Comparison of ENCODE assay signal across 10 cellular contexts in genomic region chr20:17964632-17965031, GRCh38. TPM values are rescaled to one million over a fixed set of nuclear protein-coding genes. Genes with fewer than 3 reads are reported as not detected.
DNase-seq lines count a peak whose midpoint lies in the region; ATAC-seq, FAIRE-seq and TF ChIP-seq lines count a peak whose summit lies in the region.
"Had no signal": no experiment of that assay in that cellular context is flagged by ENCODE, and none has a peak within 500 bp of the region (broad histone marks: within the 10 kb centered on the region; RNA-seq: fewer than 3 reads in every experiment).

No MANE protein-coding gene starts in this region.

- TF ChIP-seq CTCF in cardiac muscle cell (IDR thresholded peaks at IDR 0.05; ENCODE audit: low read depth, low read length) = no peak
- no peak for TF ChIP-seq CTCF in lower lobe of right lung (IDR thresholded peaks at IDR 0.05)

- no peaks in the 10 kb centered on the region for H3K9me3 ChIP-seq in cardiac muscle cell (ENCODE audit: low read depth)
- H3K9me3 ChIP-seq in right cardiac atrium (ENCODE audit: control insufficient read depth, low read length) = no peaks in the 10 kb centered on the region
- H3K9me3 ChIP-seq in lower lobe of right lung = no peaks in the 10 kb centered on the region

- FAIRE-seq in GM12892 (lab: Jason Lieb, UNC) = no peak

- no peaks in the 10 kb centered on the region for H3K36me3 ChIP-seq in cardiac muscle cell
- no peaks in the 10 kb centered on the region for H3K36me3 ChIP-seq in lower lobe of right lung

- no peaks in the 10 kb centered on the region for H3K27me3 Mint-ChIP-seq in activated naive CD8-positive, alpha-beta T cell treated with anti-CD3 and anti-CD28 coated beads for 36 hours

- TF ChIP-seq POLR2A in GM12892 (IDR thresholded peaks at IDR 0.05; ENCODE audit: low read depth, low read length) = no peak

- H3K4me3 Mint-ChIP-seq in activated naive CD8-positive, alpha-beta T cell treated with anti-CD3 and anti-CD28 coated beads for 36 hours = peak overlapping the region; percentile 91

- DNase-seq in cardiac muscle cell (ENCODE audit: low read depth in 1 of 2, low spot score in 1 of 2) (no peak), right cardiac atrium (no peak), lower lobe of right lung (no peak), GDM1 (lab: John Stamatoyannopoulos, UW) (no peak), NAMALWA (ENCODE audit: low spot score) (no peak), left cardiac atrium (no peak), GM12892 (ENCODE audit: insufficient read length) (no peak)
- no peak for DNase-seq in activated naive CD8-positive, alpha-beta T cell treated with anti-CD3 and anti-CD28 coated beads for 36 hours
- DNase-seq: COR-L47, NCI-H226 had no signal

- H3K4me3 ChIP-seq in cardiac muscle cell (no peak overlapping the region), right cardiac atrium (ENCODE audit: low read length) (no peak overlapping the region), lower lobe of right lung (peak overlapping the region; percentile 89)

- H3K9me3 Mint-ChIP-seq in activated naive CD8-positive, alpha-beta T cell treated with anti-CD3 and anti-CD28 coated beads for 36 hours = no peaks in the 10 kb centered on the region

- H3K27ac Mint-ChIP-seq in activated naive CD8-positive, alpha-beta T cell treated with anti-CD3 and anti-CD28 coated beads for 36 hours = peak overlapping the region; percentile 73

- H3K4me1 ChIP-seq in cardiac muscle cell (ENCODE audit: low read depth) (peaks cover 36% of the 10 kb centered on the region), right cardiac atrium (ENCODE audit: control insufficient read depth, insufficient read depth, low read length) (peaks cover 13% of the 10 kb centered on the region), lower lobe of right lung (peaks cover 75% of the 10 kb centered on the region)

- H3K36me3 Mint-ChIP-seq in activated naive CD8-positive, alpha-beta T cell treated with anti-CD3 and anti-CD28 coated beads for 36 hours = peaks cover 83% of the 10 kb centered on the region

- peak overlapping the region; percentile 6 for H3K27ac ChIP-seq in cardiac muscle cell
- no peak overlapping the region for H3K27ac ChIP-seq in right cardiac atrium (ENCODE audit: low read length)
- H3K27ac ChIP-seq in lower lobe of right lung = peak overlapping the region; percentile 97

- intact Hi-C loops in right cardiac atrium (cut with DNase I) (no loop called here), lower lobe of right lung (cut with DNase I) (no loop called here), left cardiac atrium (cut with DNase I) (no loop called here)

- H3K27me3 ChIP-seq in cardiac muscle cell (no peaks in the 10 kb centered on the region), right cardiac atrium (ENCODE audit: control insufficient read depth, insufficient read depth) (no peaks in the 10 kb centered on the region), lower lobe of right lung (ENCODE audit: low read depth) (no peaks in the 10 kb centered on the region)

- ATAC-seq in right cardiac atrium = no peak
- no peak for ATAC-seq in lower lobe of right lung
- ATAC-seq in left cardiac atrium = no peak

- 72% methylated on average over 3 of the region's 3 CpGs for WGBS in right cardiac atrium

- peaks cover 57% of the 10 kb centered on the region for H3K4me1 Mint-ChIP-seq in activated naive CD8-positive, alpha-beta T cell treated with anti-CD3 and anti-CD28 coated beads for 36 hours

RNA-seq across cellular contexts. Expression of gene SNX5, which starts 4.0 kb away (rescaled TPM):
- total RNA-seq in cardiac muscle cell = 95.4 and 144 TPM in 2 replicates
- polyA plus RNA-seq in cardiac muscle cell = 105 and 173 TPM in 2 replicates
- total RNA-seq in right cardiac atrium = 10 to 100 TPM; 46.7 to 53.9 (median 49.9) TPM
- polyA plus RNA-seq in right cardiac atrium = 47.8 TPM
- 100 to 1,000 TPM; 198 to 235 TPM for total RNA-seq in activated naive CD8-positive, alpha-beta T cell treated with anti-CD3 and anti-CD28 coated beads for 36 hours
- 102 TPM for total RNA-seq in lower lobe of right lung
- 10 to 100 TPM; 46.7 to 48.2 TPM for total RNA-seq in left cardiac atrium
- polyA plus RNA-seq in GM12892 (2012; ENCODE audit: missing spikeins) = 231 TPM

RNA-seq across cellular contexts. Expression of gene MGME1, which starts 4.2 kb away (rescaled TPM):
- total RNA-seq in cardiac muscle cell (12.3 and 15.9 TPM in 2 replicates), right cardiac atrium (10 to 100 TPM in 3 of 4 donors, 1 to 10 TPM in 1; 9.7 to 12.0 (median 10.8) TPM), lower lobe of right lung (11.3 TPM), left cardiac atrium (10 to 100 TPM in 1 of 2 donors, 1 to 10 TPM in 1; 9.0 to 11.1 TPM)
- polyA plus RNA-seq in cardiac muscle cell (27.2 and 34.9 TPM in 2 replicates), right cardiac atrium (10.9 TPM)
- 10 to 100 TPM; 30.1 to 30.9 TPM for total RNA-seq in activated naive CD8-positive, alpha-beta T cell treated with anti-CD3 and anti-CD28 coated beads for 36 hours
- 28.2 TPM for polyA plus RNA-seq in GM12892 (2012; ENCODE audit: missing spikeins)
